ENCODE assay signal across 8 cellular contexts in the genomic region with DNA sequence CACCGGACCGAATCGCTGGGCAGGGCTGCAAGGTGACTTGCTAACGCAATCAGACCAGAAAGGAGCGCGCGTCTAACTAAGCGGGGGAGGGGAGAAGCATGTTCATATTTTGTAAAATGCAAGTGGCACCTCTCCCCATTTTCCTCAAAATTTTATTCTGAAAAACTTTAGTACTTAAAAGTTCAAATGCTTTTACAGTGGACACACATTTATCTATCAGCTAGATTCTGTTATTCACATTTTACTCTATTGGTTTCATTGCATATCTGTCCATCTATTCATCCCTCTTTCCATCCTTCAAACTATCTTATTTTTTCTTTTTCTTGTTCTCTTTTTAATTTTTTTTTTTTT. TPM values are rescaled to one million over a fixed set of nuclear protein-coding genes. Genes with fewer than 3 reads are reported as not detected.
DNase-seq lines count a peak whose midpoint lies in the region; ATAC-seq, FAIRE-seq and TF ChIP-seq lines count a peak whose summit lies in the region.

No MANE protein-coding gene starts in this region.

- ATAC-seq in body of pancreas: no peak

- peaks cover 3% of the 10 kb centered on the region for H3K9me3 Mint-ChIP-seq in neural progenitor cell

- intact Hi-C loops in colonic mucosa (cut with DNase I): loop anchor here (5.0 kb wide), 1 partner anchor 38 kb away; no protein-coding TSS in a partner anchor
- intact Hi-C loops in body of pancreas (cut with DNase I): no loop called here

- no peaks in the 10 kb centered on the region for H3F3A ChIP-seq in neural progenitor cell (ENCODE audit: low read depth)

- FAIRE-seq in urothelium cell line (lab: Jason Lieb, UNC): no peak

- H3K4me2 ChIP-seq in BLaER1 (peak overlapping the region; percentile 90), neural progenitor cell (peak overlapping the region; percentile 82)

- peak; percentile 7 for TF ChIP-seq CTCF in LNCAP (IDR thresholded peaks at IDR 0.05)
- TF ChIP-seq CTCF in colonic mucosa (IDR thresholded peaks at IDR 0.05): no peak
- no peak for TF ChIP-seq CTCF in neural progenitor cell (IDR thresholded peaks at IDR 0.05)
- no peak for TF ChIP-seq CTCF in body of pancreas (IDR thresholded peaks at IDR 0.05)

- H3K27me3 Mint-ChIP-seq in neural progenitor cell (ENCODE audit: insufficient read depth, low read depth): peaks cover 3% of the 10 kb centered on the region

- peaks cover 15% of the 10 kb centered on the region for H3K4me1 Mint-ChIP-seq in neural progenitor cell

- H3K9me3 ChIP-seq in BLaER1 (no peaks in the 10 kb centered on the region), colonic mucosa (no peaks in the 10 kb centered on the region), neural progenitor cell (ENCODE audit: low read depth) (no peaks in the 10 kb centered on the region), body of pancreas (no peaks in the 10 kb centered on the region)

- no peaks in the 10 kb centered on the region for H4K20me1 ChIP-seq in BLaER1
- H4K20me1 ChIP-seq in neural progenitor cell (ENCODE audit: low read depth): no peaks in the 10 kb centered on the region

- H3K4me3 ChIP-seq in BLaER1: peak overlapping the region; percentile 52
- peak overlapping the region; percentile 6 for H3K4me3 ChIP-seq in colonic mucosa
- no peak overlapping the region for H3K4me3 ChIP-seq in neural progenitor cell
- H3K4me3 ChIP-seq in body of pancreas: no peak overlapping the region

- H3K9ac ChIP-seq in BLaER1 (no peak overlapping the region), colonic mucosa (ENCODE audit: low read depth in 2 of 2, low read length in 2 of 2) (peak overlapping the region in 1 of 2 donors; percentile 22), neural progenitor cell (no peak overlapping the region)

- no peaks in the 10 kb centered on the region for H3K79me2 ChIP-seq in neural progenitor cell (ENCODE audit: low read depth)

- H3K4me3 Mint-ChIP-seq in neural progenitor cell: peak overlapping the region; percentile 64

- 0% methylated on average over 8 of the region's 8 CpGs for whole genome bisulfite sequencing in body of pancreas, 2 donors

- H3K36me3 Mint-ChIP-seq in neural progenitor cell: no peaks in the 10 kb centered on the region

- no peak for TF ChIP-seq POLR2A in body of pancreas (IDR thresholded peaks at IDR 0.05)

- no peak for DNase-seq in colonic mucosa
- DNase-seq in neural progenitor cell (ENCODE audit: low spot score): no peak
- no peak for DNase-seq in urothelium cell line (ENCODE audit: low spot score)
- DNase-seq in body of pancreas: no peak
- no peak for DNase-seq in NCI-H1417 (lab: John Stamatoyannopoulos, UW)
- DNase-seq in HK-2 (ENCODE audit: unreplicated experiment): no peak

- H3K36me3 ChIP-seq in BLaER1: no peaks in the 10 kb centered on the region
- H3K36me3 ChIP-seq in colonic mucosa: no peaks in the 10 kb centered on the region
- no peaks in the 10 kb centered on the region for H3K36me3 ChIP-seq in neural progenitor cell
- no peaks in the 10 kb centered on the region for H3K36me3 ChIP-seq in body of pancreas (replicated peaks in 1 of 2; ENCODE audit: insufficient read depth in 1 of 2, low read depth in 2 of 2)

- H3K4me1 ChIP-seq in BLaER1: peaks cover 11% of the 10 kb centered on the region
- peaks cover 9% of the 10 kb centered on the region for H3K4me1 ChIP-seq in colonic mucosa
- H3K4me1 ChIP-seq in neural progenitor cell: peaks cover 3% of the 10 kb centered on the region
- H3K4me1 ChIP-seq in body of pancreas: peaks cover 24% of the 10 kb centered on the region

- H3K27ac Mint-ChIP-seq in neural progenitor cell: no peak overlapping the region

- H3K27ac ChIP-seq in BLaER1: no peak overlapping the region
- no peak overlapping the region for H3K27ac ChIP-seq in colonic mucosa
- no peak overlapping the region for H3K27ac ChIP-seq in neural progenitor cell
- no peak overlapping the region for H3K27ac ChIP-seq in body of pancreas

- no peaks in the 10 kb centered on the region for H3K27me3 ChIP-seq in BLaER1
- no peaks in the 10 kb centered on the region for H3K27me3 ChIP-seq in colonic mucosa
- H3K27me3 ChIP-seq in neural progenitor cell: peaks cover 11% of the 10 kb centered on the region
- no peaks in the 10 kb centered on the region for H3K27me3 ChIP-seq in body of pancreas

- no peak overlapping the region for H2AFZ ChIP-seq in neural progenitor cell (replicated peaks)

RNA-seq across cellular contexts. Expression of gene KLHL25, which starts 46.1 kb away (rescaled TPM):
- total RNA-seq in colonic mucosa: 10 to 100 TPM in 1 of 2 donors, 1 to 10 TPM in 1; 6.6 to 12.7 TPM
- 12.1 and 25.3 TPM in 2 replicates for total RNA-seq in neural progenitor cell (ENCODE audit: low replicate concordance)
- 1 to 10 TPM; 1.3 to 7.6 TPM for total RNA-seq in body of pancreas

Comparison
In these comparisons a context has a peak if more than half of its experiments do, and no peak if none do; other contexts are left out.
1. H3K4me3 ChIP-seq: peak in BLaER1 (single experiment) and colonic mucosa (single experiment); none in neural progenitor cell (single experiment) and body of pancreas (0 of 2).